18 cellular contexts compared by ENCODE assay signal in the genomic region with DNA sequence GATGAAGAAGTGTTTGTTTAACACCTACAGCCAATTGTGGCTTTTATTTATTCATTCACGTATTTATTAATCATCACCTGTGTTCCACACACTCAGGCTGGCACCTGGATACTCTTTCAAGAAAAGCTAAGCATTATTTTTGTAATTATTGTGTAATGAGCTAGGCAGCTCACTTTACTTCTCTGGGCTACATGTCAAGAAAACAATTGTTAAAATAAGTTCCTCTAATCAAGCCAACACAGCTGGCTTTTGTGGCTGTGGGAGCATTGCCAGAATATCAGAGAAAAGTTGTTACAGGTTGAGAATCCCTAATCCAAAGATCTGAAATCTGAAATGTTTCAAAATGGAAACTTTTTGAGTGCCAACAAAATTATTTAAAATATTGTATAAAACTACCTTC.
"Had no signal": no experiment of that assay in that cellular context is flagged by ENCODE, and none has a peak within 500 bp of the region (broad histone marks: within the 10 kb centered on the region; RNA-seq: fewer than 3 reads in every experiment).

No MANE protein-coding gene starts in this region.

- H3K36me3 ChIP-seq: adrenal gland, left lung had no signal

- H3K9me3 ChIP-seq: adrenal gland had no signal

- H3K4me1 ChIP-seq: adrenal gland, left lung had no signal

- DNase-seq: activated B cell treated with CpG ODN at 0.5 μM for 24 hours; activated CD4-positive, alpha-beta T cell treated with anti-CD3 and anti-CD28 coated beads, Interleukin-2, amount 10 ng/mL, durations not matched to agents 7 days and 5 days; activated naive CD4-positive, alpha-beta T cell treated with anti-CD3 and anti-CD28 coated beads, Interleukin-2, amount 10 ng/mL, durations not matched to agents 7 days and 5 days; activated T-cell treated with anti-CD3 and anti-CD28 coated beads for 4 hours; adrenal gland; central memory CD4-positive, alpha-beta T cell; cortex of kidney; effector memory CD4-positive, alpha-beta T cell; glutamatergic neuron; islet precursor cell; left lung; mesendoderm; nephron progenitor cell; stimulated activated CD4-positive, alpha-beta T cell treated with anti-CD3 and anti-CD28 coated beads, Interleukin-2, amount 100 ng/mL, for 24 hours; stimulated activated naive B cell treated with anti-CD40 and anti-IgM and Interleukin-4, amounts not matched to agents 10 μg/mL and 1 μg/mL and 100 μg/mL, for 72 hours; substantia nigra; T-helper 1 cell; trophoblast cell had no signal

- H3K27me3 ChIP-seq: adrenal gland, left lung had no signal

- H3K4me3 ChIP-seq: adrenal gland, left lung had no signal
